34 cellular contexts compared by ENCODE assay signal in genomic region chr2:114123925-114124324, GRCh38.
"Had no signal": no experiment of that assay in that cellular context is flagged by ENCODE, and none has a peak within 500 bp of the region (broad histone marks: within the 10 kb centered on the region; RNA-seq: fewer than 3 reads in every experiment).

No MANE protein-coding gene starts in this region.

- H3K36me3 Mint-ChIP-seq: activated CD4-positive, alpha-beta memory T cell treated with anti-CD3 and anti-CD28 coated beads for 36 hours; activated naive CD4-positive, alpha-beta T cell treated with anti-CD3 and anti-CD28 coated beads, Interleukin-2, amount 50 U/mL, for 72 hours; activated naive CD8-positive, alpha-beta T cell treated with anti-CD3 and anti-CD28 coated beads for 36 hours had no signal

- H3K27me3 Mint-ChIP-seq: activated CD4-positive, alpha-beta memory T cell treated with anti-CD3 and anti-CD28 coated beads for 36 hours had no signal

- H3K4me1 ChIP-seq: adrenal gland, body of pancreas, breast epithelium had no signal

- DNase-seq: activated B cell treated with CpG ODN at 0.5 μM for 24 hours; activated CD4-positive, alpha-beta memory T cell treated with anti-CD3 and anti-CD28 coated beads for 36 hours; activated CD4-positive, alpha-beta T cell treated with anti-CD3 and anti-CD28 coated beads for 4 hours; activated CD4-positive, alpha-beta T cell treated with anti-CD3 and anti-CD28 coated beads, Interleukin-2, amount 10 ng/mL, durations not matched to agents 7 days and 5 days; activated CD4-positive, CD25-positive, alpha-beta regulatory T cell treated with anti-CD3 and anti-CD28 coated beads, Interleukin-2, amount 50 U/mL, for 72 hours; activated CD8-positive, alpha-beta memory T cell treated with anti-CD3 and anti-CD28 coated beads, Interleukin-2, amount 50 U/mL, for 4 hours; activated CD8-positive, alpha-beta T cell treated with anti-CD3 and anti-CD28 coated beads for 36 hours; activated effector memory CD4-positive, alpha-beta T cell treated with anti-CD3 and anti-CD28 coated beads, Interleukin-2, amount 50 U/mL, for 16 hours; activated gamma-delta T cell treated with Interleukin-2 at 50 U/mL for 16 hours; activated naive CD4-positive, alpha-beta T cell; activated naive CD4-positive, alpha-beta T cell treated with anti-CD3 and anti-CD28 coated beads for 36 hours; activated naive CD4-positive, alpha-beta T cell treated with anti-CD3 and anti-CD28 coated beads, Interleukin-2, amount 50 U/mL, for 16 hours; activated naive CD8-positive, alpha-beta T cell treated with anti-CD3 and anti-CD28 coated beads for 36 hours; activated T-cell treated with anti-CD3 and anti-CD28 coated beads for 4 hours; activated T-cell treated with anti-CD3 and anti-CD28 coated beads, Interleukin-2, amount 50 U/mL, for 1 hour; activated T-cell treated with anti-CD3 and anti-CD28 coated beads, Interleukin-2, amount 50 U/mL, for 4 hours; activated T-cell treated with anti-CD3 and anti-CD28 coated beads, Interleukin-2, amount 50 U/mL, for 72 hours; adrenal gland; amniotic stem cell; aorta; body of pancreas; brain microvascular endothelial cell; cerebellar nuclear complex; T-helper 1 cell; T-helper 2 cell; T-helper 9 cell; WERI-Rb-1 had no signal

- H3K27ac ChIP-seq: adrenal gland, body of pancreas, brain microvascular endothelial cell, breast epithelium, WERI-Rb-1 had no signal

- H3K9me3 Mint-ChIP-seq: activated B cell treated with CpG ODN at 0.5 μM for 24 hours; activated CD4-positive, alpha-beta memory T cell treated with anti-CD3 and anti-CD28 coated beads for 36 hours; activated CD4-positive, alpha-beta T cell treated with anti-CD3 and anti-CD28 coated beads, Interleukin-2, amount 10 ng/mL, durations not matched to agents 7 days and 5 days; activated CD8-positive, alpha-beta T cell treated with anti-CD3 and anti-CD28 coated beads for 36 hours; activated naive CD4-positive, alpha-beta T cell treated with anti-CD3 and anti-CD28 coated beads for 36 hours; activated naive CD4-positive, alpha-beta T cell treated with anti-CD3 and anti-CD28 coated beads, Interleukin-2, amount 50 U/mL, for 72 hours; activated naive CD8-positive, alpha-beta T cell treated with anti-CD3 and anti-CD28 coated beads for 36 hours; activated T-cell treated with anti-CD3 and anti-CD28 coated beads, Interleukin-2, amount 50 U/mL, for 4 hours; activated T-cell treated with anti-CD3 and anti-CD28 coated beads, Interleukin-2, amount 50 U/mL, for 72 hours; activated T-helper 1 cell treated with anti-CD3 and anti-CD28 coated beads, Interleukin-12 subunit alpha, Interleukin-12 subunit beta, Interleukin-2, Interleukin-4 antibody, amounts not matched to agents 30 ng/mL and 10 ng/mL and 1 ng/mL, durations not matched to agents 14 hours and 24 hours and 36 hours; activated T-helper 17 cell treated with anti-CD3 and anti-CD28 coated beads, Interleukin-2, amount 50 U/mL, for 72 hours; central memory CD8-positive, alpha-beta T cell; T-helper 1 cell treated with Interleukin-12 subunit alpha and Interleukin-12 subunit beta and Interleukin-4 antibody, amounts not matched to agents 30 μg/mL and 1 μg/mL, for 36 hours; T-helper 2 cell treated with Interferon-gamma antibody and Interleukin-4, amounts not matched to agents 5 μg/mL and 100 μg/mL, for 36 hours had no signal

- H3K27me3 ChIP-seq: adrenal gland, body of pancreas, brain microvascular endothelial cell, breast epithelium had no signal

- H3K4me1 Mint-ChIP-seq: activated B cell treated with CpG ODN at 0.5 μM for 24 hours; activated CD4-positive, alpha-beta T cell treated with anti-CD3 and anti-CD28 coated beads, Interleukin-2, amount 10 ng/mL, durations not matched to agents 7 days and 5 days; activated naive CD8-positive, alpha-beta T cell treated with anti-CD3 and anti-CD28 coated beads for 36 hours; activated T-helper 17 cell treated with anti-CD3 and anti-CD28 coated beads, Interleukin-2, amount 50 U/mL, for 72 hours; central memory CD8-positive, alpha-beta T cell had no signal

- H3K27ac Mint-ChIP-seq: activated B cell treated with CpG ODN at 0.5 μM for 24 hours; activated CD4-positive, alpha-beta memory T cell treated with anti-CD3 and anti-CD28 coated beads for 36 hours; activated CD4-positive, alpha-beta T cell treated with anti-CD3 and anti-CD28 coated beads, Interleukin-2, amount 10 ng/mL, durations not matched to agents 7 days and 5 days; activated CD8-positive, alpha-beta T cell treated with anti-CD3 and anti-CD28 coated beads for 36 hours; activated naive CD4-positive, alpha-beta T cell treated with anti-CD3 and anti-CD28 coated beads for 36 hours; activated naive CD4-positive, alpha-beta T cell treated with anti-CD3 and anti-CD28 coated beads, Interleukin-2, amount 50 U/mL, for 72 hours; activated naive CD8-positive, alpha-beta T cell treated with anti-CD3 and anti-CD28 coated beads for 36 hours; activated T-cell treated with anti-CD3 and anti-CD28 coated beads, Interleukin-2, amount 50 U/mL, for 72 hours; activated T-helper 1 cell treated with anti-CD3 and anti-CD28 coated beads, Interleukin-12 subunit alpha, Interleukin-12 subunit beta, Interleukin-2, Interleukin-4 antibody, amounts not matched to agents 30 ng/mL and 10 ng/mL and 1 ng/mL, durations not matched to agents 14 hours and 24 hours and 36 hours; activated T-helper 17 cell treated with anti-CD3 and anti-CD28 coated beads, Interleukin-2, amount 50 U/mL, for 72 hours; T-helper 1 cell treated with Interleukin-12 subunit alpha and Interleukin-12 subunit beta and Interleukin-4 antibody, amounts not matched to agents 30 μg/mL and 1 μg/mL, for 36 hours; T-helper 2 cell treated with Interferon-gamma antibody and Interleukin-4, amounts not matched to agents 5 μg/mL and 100 μg/mL, for 36 hours had no signal

- H3K4me3 ChIP-seq: adrenal gland, body of pancreas, breast epithelium had no signal

- H3K4me3 Mint-ChIP-seq: activated B cell treated with CpG ODN at 0.5 μM for 24 hours; activated CD4-positive, alpha-beta memory T cell treated with anti-CD3 and anti-CD28 coated beads for 36 hours; activated CD4-positive, alpha-beta T cell treated with anti-CD3 and anti-CD28 coated beads, Interleukin-2, amount 10 ng/mL, durations not matched to agents 7 days and 5 days; activated CD8-positive, alpha-beta T cell treated with anti-CD3 and anti-CD28 coated beads for 36 hours; activated naive CD4-positive, alpha-beta T cell treated with anti-CD3 and anti-CD28 coated beads for 36 hours; activated naive CD8-positive, alpha-beta T cell treated with anti-CD3 and anti-CD28 coated beads for 36 hours; activated T-cell treated with anti-CD3 and anti-CD28 coated beads, Interleukin-2, amount 50 U/mL, for 4 hours; activated T-cell treated with anti-CD3 and anti-CD28 coated beads, Interleukin-2, amount 50 U/mL, for 72 hours; activated T-helper 1 cell treated with anti-CD3 and anti-CD28 coated beads, Interleukin-12 subunit alpha, Interleukin-12 subunit beta, Interleukin-2, Interleukin-4 antibody, amounts not matched to agents 30 ng/mL and 10 ng/mL and 1 ng/mL, durations not matched to agents 14 hours and 24 hours and 36 hours; activated T-helper 17 cell treated with anti-CD3 and anti-CD28 coated beads, Interleukin-2, amount 50 U/mL, for 72 hours; central memory CD8-positive, alpha-beta T cell; T-helper 1 cell treated with Interleukin-12 subunit alpha and Interleukin-12 subunit beta and Interleukin-4 antibody, amounts not matched to agents 30 μg/mL and 1 μg/mL, for 36 hours; T-helper 2 cell treated with Interferon-gamma antibody and Interleukin-4, amounts not matched to agents 5 μg/mL and 100 μg/mL, for 36 hours had no signal

- H3K36me3 ChIP-seq: adrenal gland, brain microvascular endothelial cell, breast epithelium, WERI-Rb-1 had no signal

- H3K9me3 ChIP-seq: adrenal gland, body of pancreas, breast epithelium had no signal
